ENCODE assay signal across 9 cellular contexts in genomic region chr5:168747987-168748777, GRCh38.
DNase-seq lines count a peak whose midpoint lies in the region; ATAC-seq and TF ChIP-seq lines count a peak whose summit lies in the region.
"Had no signal": no experiment of that assay in that cellular context is flagged by ENCODE, and none has a peak within 500 bp of the region (broad histone marks: within the 10 kb centered on the region; RNA-seq: fewer than 3 reads in every experiment).

No MANE protein-coding gene starts in this region.

- WGBS in right cardiac atrium: 64% methylated on average over 19 of the region's 19 CpGs

- peaks cover 22% of the 10 kb centered on the region for H3K4me1 Mint-ChIP-seq in activated T-cell treated with anti-CD3 and anti-CD28 coated beads, Interleukin-2, amount 50 U/mL, for 72 hours (ENCODE audit: low read depth)

- peak; percentile 73 for TF ChIP-seq CTCF in GM10266 (IDR thresholded peaks at IDR 0.05; ENCODE audit: control insufficient read depth, insufficient read depth, low read depth, missing control alignments)
- peak; percentile 75 for TF ChIP-seq CTCF in HFF-Myc (IDR thresholded peaks at IDR 0.05; ENCODE audit: low read depth, low read length, missing control alignments)

- H3K4me1 ChIP-seq in right cardiac atrium (ENCODE audit: control insufficient read depth, insufficient read depth, low read length): no peaks in the 10 kb centered on the region

- H3K27me3 ChIP-seq in right cardiac atrium (ENCODE audit: control insufficient read depth, insufficient read depth): no peaks in the 10 kb centered on the region

- H3K4me3 ChIP-seq in HFF-Myc (replicated peaks; ENCODE audit: low read depth, low read length) (no peak overlapping the region), right cardiac atrium (ENCODE audit: low read length) (no peak overlapping the region)

- DNase-seq in GM10266 (ENCODE audit: extremely low spot score) (peak; percentile 78), HFF-Myc (ENCODE audit: extremely low read depth, low read depth) (no peak), NCI-H345 (lab: John Stamatoyannopoulos, UW) (peak; percentile 68), right cardiac atrium (peak; percentile 45 to 77 (median 73)), NCI-H1092 treated with DMSO at 0.1 percent for 48 hours (lab: John Stamatoyannopoulos, UW) (no peak), hepatic stellate cell (ENCODE audit: low spot score) (no peak)
- peak; percentile 66 to 71 for DNase-seq in activated T-cell treated with anti-CD3 and anti-CD28 coated beads, Interleukin-2, amount 50 U/mL, for 72 hours
- peak; percentile 38 to 63 for DNase-seq in stimulated activated CD4-positive, alpha-beta T cell treated with anti-CD3 and anti-CD28 coated beads, Interleukin-2, amount 100 ng/mL, for 24 hours

- H3K27ac ChIP-seq in right cardiac atrium (ENCODE audit: low read length): no peak overlapping the region

- H3K4me3 Mint-ChIP-seq in activated T-cell treated with anti-CD3 and anti-CD28 coated beads, Interleukin-2, amount 50 U/mL, for 72 hours: no peak overlapping the region
- H3K4me3 Mint-ChIP-seq: T-cell had no signal

- intact Hi-C loops in right cardiac atrium (cut with DNase I): no loop called here

- peaks cover 1 to 6% of the 10 kb centered on the region in 2 donors for H3K9me3 Mint-ChIP-seq in activated T-cell treated with anti-CD3 and anti-CD28 coated beads, Interleukin-2, amount 50 U/mL, for 72 hours

- no peak overlapping the region for H3K27ac Mint-ChIP-seq in activated T-cell treated with anti-CD3 and anti-CD28 coated beads, Interleukin-2, amount 50 U/mL, for 72 hours
- H3K27ac Mint-ChIP-seq: T-cell had no signal

- no peaks in the 10 kb centered on the region for H3K9me3 ChIP-seq in right cardiac atrium (ENCODE audit: control insufficient read depth, low read length)

- peaks cover 6% of the 10 kb centered on the region in 2 donors for H3K36me3 Mint-ChIP-seq in activated T-cell treated with anti-CD3 and anti-CD28 coated beads, Interleukin-2, amount 50 U/mL, for 72 hours (ENCODE audit: insufficient read depth in 2 of 2)
- H3K36me3 Mint-ChIP-seq: T-cell had no signal

- ATAC-seq in activated T-cell treated with anti-CD3 and anti-CD28 coated beads, Interleukin-2, amount 50 U/mL, for 72 hours (replicated peaks in 1 of 2): peak; percentile 80 to 88
- ATAC-seq in right cardiac atrium: peak; percentile 66 to 73
- ATAC-seq: T-cell had no signal

- H3K27me3 Mint-ChIP-seq in activated T-cell treated with anti-CD3 and anti-CD28 coated beads, Interleukin-2, amount 50 U/mL, for 72 hours (ENCODE audit: low read depth): no peaks in the 10 kb centered on the region

Comparison
In these comparisons a context has a peak if more than half of its experiments do, and no peak if none do; other contexts are left out.
1. DNase-seq: peak in GM10266 (single experiment), NCI-H345 (single experiment), activated T-cell treated with anti-CD3 and anti-CD28 coated beads, Interleukin-2, amount 50 U/mL, for 72 hours (2 of 2), right cardiac atrium (3 of 3) and stimulated activated CD4-positive, alpha-beta T cell treated with anti-CD3 and anti-CD28 coated beads, Interleukin-2, amount 100 ng/mL, for 24 hours (2 of 2); none in HFF-Myc (single experiment), NCI-H1092 treated with DMSO at 0.1 percent for 48 hours (single experiment) and hepatic stellate cell (single experiment).